2 cellular contexts compared by ENCODE assay signal in the genomic region with DNA sequence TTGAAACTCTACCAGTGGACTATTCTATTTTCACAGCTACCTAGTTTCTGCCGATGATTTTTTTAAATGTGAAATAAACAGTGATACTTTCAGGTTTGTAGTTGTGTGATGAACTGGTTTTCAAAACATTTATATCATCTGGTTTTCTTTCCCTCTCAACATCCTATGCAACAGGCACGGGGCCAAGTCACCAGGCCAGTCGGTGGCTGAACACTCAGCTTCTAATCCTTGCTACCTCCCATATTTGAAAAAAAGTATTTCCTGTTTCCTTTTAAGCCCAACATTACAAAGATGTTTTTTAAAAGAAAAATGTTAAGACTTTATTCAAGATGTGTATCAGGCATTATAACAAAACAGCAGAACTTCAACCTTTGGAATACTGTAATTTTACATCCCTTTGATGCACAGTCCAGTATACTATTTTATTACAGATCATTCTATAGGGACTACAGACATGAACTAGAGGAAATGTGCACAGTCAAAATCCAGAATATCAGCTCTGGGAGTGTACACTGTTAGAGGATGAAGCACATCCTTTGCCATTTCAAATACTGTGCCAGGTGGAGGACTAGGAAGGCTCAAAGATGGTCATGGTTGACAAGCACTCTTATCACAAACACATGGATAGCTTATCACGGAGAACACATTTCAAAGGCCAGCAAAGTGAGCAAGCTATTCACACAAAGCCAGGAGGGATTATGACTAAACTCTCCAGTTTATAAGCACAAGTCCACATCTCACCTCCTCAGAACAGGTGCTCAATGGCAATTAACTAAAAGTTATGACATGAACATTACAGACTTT.
TF ChIP-seq lines count a peak whose summit lies in the region.

No MANE protein-coding gene starts in this region.

TF ChIP-seq in liver, 16 proteins besides CTCF, POLR2A, EP300 and RAD21:
- TF ChIP-seq YY1 (IDR thresholded peaks at IDR 0.05) (peak; percentile 2), FOXA1 (IDR thresholded peaks at IDR 0.05) (no peak)

TF ChIP-seq in HepG2, 621 proteins besides CTCF, POLR2A, EP300 and RAD21:
- TF ChIP-seq, protein P1, sequence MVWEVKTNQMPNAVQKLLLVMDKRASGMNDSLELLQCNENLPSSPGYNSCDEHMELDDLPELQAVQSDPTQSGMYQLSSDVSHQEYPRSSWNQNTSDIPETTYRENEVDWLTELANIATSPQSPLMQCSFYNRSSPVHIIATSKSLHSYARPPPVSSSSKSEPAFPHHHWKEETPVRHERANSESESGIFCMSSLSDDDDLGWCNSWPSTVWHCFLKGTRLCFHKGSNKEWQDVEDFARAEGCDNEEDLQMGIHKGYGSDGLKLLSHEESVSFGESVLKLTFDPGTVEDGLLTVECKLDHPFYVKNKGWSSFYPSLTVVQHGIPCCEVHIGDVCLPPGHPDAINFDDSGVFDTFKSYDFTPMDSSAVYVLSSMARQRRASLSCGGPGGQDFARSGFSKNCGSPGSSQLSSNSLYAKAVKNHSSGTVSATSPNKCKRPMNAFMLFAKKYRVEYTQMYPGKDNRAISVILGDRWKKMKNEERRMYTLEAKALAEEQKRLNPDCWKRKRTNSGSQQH (CRISPR knock-in tag; IDR thresholded peaks at IDR 0.05; ENCODE audit: low read depth), result no peak
- TF ChIP-seq THAP11 (CRISPR knock-in tag; IDR thresholded peaks at IDR 0.05), result no peak
- TF ChIP-seq, protein P2, sequence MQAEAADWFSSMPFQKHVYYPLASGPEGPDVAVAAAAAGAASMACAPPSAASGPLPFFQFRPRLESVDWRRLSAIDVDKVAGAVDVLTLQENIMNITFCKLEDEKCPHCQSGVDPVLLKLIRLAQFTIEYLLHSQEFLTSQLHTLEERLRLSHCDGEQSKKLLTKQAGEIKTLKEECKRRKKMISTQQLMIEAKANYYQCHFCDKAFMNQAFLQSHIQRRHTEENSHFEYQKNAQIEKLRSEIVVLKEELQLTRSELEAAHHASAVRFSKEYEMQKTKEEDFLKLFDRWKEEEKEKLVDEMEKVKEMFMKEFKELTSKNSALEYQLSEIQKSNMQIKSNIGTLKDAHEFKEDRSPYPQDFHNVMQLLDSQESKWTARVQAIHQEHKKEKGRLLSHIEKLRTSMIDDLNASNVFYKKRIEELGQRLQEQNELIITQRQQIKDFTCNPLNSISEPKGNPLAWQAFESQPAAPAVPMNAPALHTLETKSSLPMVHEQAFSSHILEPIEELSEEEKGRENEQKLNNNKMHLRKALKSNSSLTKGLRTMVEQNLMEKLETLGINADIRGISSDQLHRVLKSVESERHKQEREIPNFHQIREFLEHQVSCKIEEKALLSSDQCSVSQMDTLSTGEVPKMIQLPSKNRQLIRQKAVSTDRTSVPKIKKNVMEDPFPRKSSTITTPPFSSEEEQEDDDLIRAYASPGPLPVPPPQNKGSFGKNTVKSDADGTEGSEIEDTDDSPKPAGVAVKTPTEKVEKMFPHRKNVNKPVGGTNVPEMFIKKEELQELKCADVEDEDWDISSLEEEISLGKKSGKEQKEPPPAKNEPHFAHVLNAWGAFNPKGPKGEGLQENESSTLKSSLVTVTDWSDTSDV (CRISPR knock-in tag; IDR thresholded peaks at IDR 0.05), result no peak
